8 cellular contexts compared by ENCODE assay signal in genomic region chr2:241636983-241637232, GRCh38. TPM values are rescaled to one million over a fixed set of nuclear protein-coding genes. Genes with fewer than 3 reads are reported as not detected.
DNase-seq lines count a peak whose midpoint lies in the region; ATAC-seq and TF ChIP-seq lines count a peak whose summit lies in the region.

A gene with protein sequence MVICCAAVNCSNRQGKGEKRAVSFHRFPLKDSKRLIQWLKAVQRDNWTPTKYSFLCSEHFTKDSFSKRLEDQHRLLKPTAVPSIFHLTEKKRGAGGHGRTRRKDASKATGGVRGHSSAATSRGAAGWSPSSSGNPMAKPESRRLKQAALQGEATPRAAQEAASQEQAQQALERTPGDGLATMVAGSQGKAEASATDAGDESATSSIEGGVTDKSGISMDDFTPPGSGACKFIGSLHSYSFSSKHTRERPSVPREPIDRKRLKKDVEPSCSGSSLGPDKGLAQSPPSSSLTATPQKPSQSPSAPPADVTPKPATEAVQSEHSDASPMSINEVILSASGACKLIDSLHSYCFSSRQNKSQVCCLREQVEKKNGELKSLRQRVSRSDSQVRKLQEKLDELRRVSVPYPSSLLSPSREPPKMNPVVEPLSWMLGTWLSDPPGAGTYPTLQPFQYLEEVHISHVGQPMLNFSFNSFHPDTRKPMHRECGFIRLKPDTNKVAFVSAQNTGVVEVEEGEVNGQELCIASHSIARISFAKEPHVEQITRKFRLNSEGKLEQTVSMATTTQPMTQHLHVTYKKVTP (minus strand): TSS chr2:241637158. CDS start chr2:241637017, 141 bp downstream.

- H3K4me2 ChIP-seq in BLaER1 treated with 17β-estradiol and CSF1 and Interleukin-3, amounts not matched to agents 10 nM and 100 nM: peak within 1 kb of the TSS; percentile 84 to 99 (median 92)

- H3K4me1 ChIP-seq in BLaER1 treated with 17β-estradiol and CSF1 and Interleukin-3, amounts not matched to agents 10 nM and 100 nM: peaks cover 38 to 64% (median 42%) of the 10 kb centered on the region in 10 experiments
- H3K4me1 ChIP-seq in lung (ENCODE audit: control insufficient read depth in 2 of 2, insufficient read depth in 2 of 2, low read length in 2 of 2) (peaks cover 15 to 16% of the 10 kb centered on the region in 2 donors), subcutaneous abdominal adipose tissue (ENCODE audit: control insufficient read depth in 5 of 5, insufficient read depth in 5 of 5, low read length in 5 of 5) (peaks cover 5 to 42% (median 32%) of the 10 kb centered on the region in 5 donors)

- no peaks in the 10 kb centered on the region for H3K27me3 Mint-ChIP-seq in dendritic cell treated with granulocyte-macrophage colony-stimulating factor and Interleukin-4, amounts not matched to agents 40 ng/mL and 50 ng/mL, for 4 days

- H3K9ac ChIP-seq in BLaER1 treated with 17β-estradiol and CSF1 and Interleukin-3, amounts not matched to agents 10 nM and 100 nM: peak within 1 kb of the TSS; percentile 96 to 100 (median 99)
- H3K9ac ChIP-seq in subcutaneous abdominal adipose tissue (ENCODE audit: low read length in 5 of 5): peak within 1 kb of the TSS; percentile 63 to 96 (median 93)

- intact Hi-C loops in T-helper 1 cell treated with Interleukin-12 subunit alpha and Interleukin-12 subunit beta and Interleukin-4 antibody, amounts not matched to agents 30 ng/mL and 1 ng/mL, for 36 hours (cut with micrococcal nuclease): loop anchor here (1.0 to 5.0 kb wide), 9 partner anchors 20 to 1500 kb away; partner anchors contain the start of genes COPS9, D2HGDH, DUSP28 and HDLBP
- intact Hi-C loops in dendritic cell treated with granulocyte-macrophage colony-stimulating factor and Interleukin-4, amounts not matched to agents 40 ng/mL and 50 ng/mL, for 4 days (cut with micrococcal nuclease): loop anchor here (1.0 to 10.0 kb wide), 4 partner anchors 20 to 282 kb away; partner anchors contain the start of genes DTYMK, FARP2 and ING5

- peak within 1 kb of the TSS; percentile 97 to 100 (median 99) for H3K27ac ChIP-seq in BLaER1 treated with 17β-estradiol and CSF1 and Interleukin-3, amounts not matched to agents 10 nM and 100 nM
- peak within 1 kb of the TSS; percentile 99 for H3K27ac ChIP-seq in lung (ENCODE audit: low read depth in 1 of 2, low read length in 1 of 2)
- H3K27ac ChIP-seq in subcutaneous abdominal adipose tissue (ENCODE audit: low read depth, low read length): peak within 1 kb of the TSS; percentile 86

- TF ChIP-seq POLR2A in GM19099 (IDR thresholded peaks at IDR 0.05; ENCODE audit: extremely low read depth, insufficient read length, low read depth): peak; percentile 52

- peak within 1 kb of the TSS; percentile 84 for H3K4me3 Mint-ChIP-seq in dendritic cell treated with granulocyte-macrophage colony-stimulating factor and Interleukin-4, amounts not matched to agents 40 ng/mL and 50 ng/mL, for 4 days

- H3K4me3 ChIP-seq in BLaER1 treated with 17β-estradiol and CSF1 and Interleukin-3, amounts not matched to agents 10 nM and 100 nM: peak within 1 kb of the TSS; percentile 70 to 97 (median 88)
- H3K4me3 ChIP-seq in lung: peak within 1 kb of the TSS; percentile 97
- H3K4me3 ChIP-seq in subcutaneous abdominal adipose tissue (ENCODE audit: low read depth in 1 of 5, low read length in 5 of 5): peak within 1 kb of the TSS; percentile 78 to 98 (median 93)

- peaks cover 52% of the 10 kb centered on the region for H3K36me3 Mint-ChIP-seq in dendritic cell treated with granulocyte-macrophage colony-stimulating factor and Interleukin-4, amounts not matched to agents 40 ng/mL and 50 ng/mL, for 4 days (ENCODE audit: low read depth)

- H3K27ac Mint-ChIP-seq in dendritic cell treated with granulocyte-macrophage colony-stimulating factor and Interleukin-4, amounts not matched to agents 40 ng/mL and 50 ng/mL, for 4 days: peak within 1 kb of the TSS; percentile 85

- H3K4me1 Mint-ChIP-seq in dendritic cell treated with granulocyte-macrophage colony-stimulating factor and Interleukin-4, amounts not matched to agents 40 ng/mL and 50 ng/mL, for 4 days (ENCODE audit: low read depth): peaks cover 60% of the 10 kb centered on the region

- no peak for TF ChIP-seq CTCF in lung (IDR thresholded peaks at IDR 0.05; ENCODE audit: control extremely low read depth, extremely low read depth)

- H3K9me3 Mint-ChIP-seq in dendritic cell treated with granulocyte-macrophage colony-stimulating factor and Interleukin-4, amounts not matched to agents 40 ng/mL and 50 ng/mL, for 4 days: no peaks in the 10 kb centered on the region

- DNase-seq in lung (ENCODE audit: low spot score): peak; percentile 48
- DNase-seq in NCI-H187 treated with DMSO at 0.1 percent for 48 hours (lab: John Stamatoyannopoulos, UW): no peak

- ATAC-seq in HG03139 (IDR thresholded peaks at IDR 0.05; ENCODE audit: unreplicated experiment): peak; percentile 44
- peak; percentile 80 for ATAC-seq in lung (ENCODE audit: insufficient read depth, low FRiP score)

- H3K36me3 ChIP-seq in BLaER1 treated with 17β-estradiol and CSF1 and Interleukin-3, amounts not matched to agents 10 nM and 100 nM: peaks cover 39 to 57% (median 55%) of the 10 kb centered on the region in 11 experiments
- H3K36me3 ChIP-seq in lung (ENCODE audit: control insufficient read depth in 2 of 2, insufficient read depth in 2 of 2, low read length in 2 of 2) (peaks cover 0 to 15% of the 10 kb centered on the region in 2 donors), subcutaneous abdominal adipose tissue (ENCODE audit: control insufficient read depth in 5 of 5, insufficient read depth in 5 of 5, low read length in 5 of 5) (peaks cover 0 to 24% (median 19%) of the 10 kb centered on the region in 5 donors)

- peaks cover 8 to 19% (median 14%) of the 10 kb centered on the region in 11 experiments; a peak in 21 of 22 replicates for H3K9me3 ChIP-seq in BLaER1 treated with 17β-estradiol and CSF1 and Interleukin-3, amounts not matched to agents 10 nM and 100 nM (replicated peaks in 1 of 11)
- H3K9me3 ChIP-seq in lung (ENCODE audit: control insufficient read depth in 2 of 2, insufficient read depth in 1 of 2, low read length in 1 of 2) (no peaks in the 10 kb centered on the region), subcutaneous abdominal adipose tissue (ENCODE audit: control insufficient read depth in 5 of 5, low read length in 5 of 5) (no peaks in the 10 kb centered on the region)

- 0% methylated on average over 36 to 42 of the region's 42 CpGs for WGBS in lung, 2 donors

- H4K20me1 ChIP-seq in BLaER1 treated with 17β-estradiol and CSF1 and Interleukin-3, amounts not matched to agents 10 nM and 100 nM: peaks cover 51 to 89% (median 69%) of the 10 kb centered on the region in 11 experiments; a peak in 21 of 22 replicates

- H3K27me3 ChIP-seq in BLaER1 treated with 17β-estradiol and CSF1 and Interleukin-3, amounts not matched to agents 10 nM and 100 nM: no peaks in the 10 kb centered on the region
- no peaks in the 10 kb centered on the region for H3K27me3 ChIP-seq in lung (ENCODE audit: control insufficient read depth, insufficient read depth)
- H3K27me3 ChIP-seq in subcutaneous abdominal adipose tissue (ENCODE audit: control insufficient read depth in 5 of 5, insufficient read depth in 4 of 5, low read length in 5 of 5): no peaks in the 10 kb centered on the region

RNA-seq across cellular contexts. Expression of the gene that starts here (rescaled TPM):
- total RNA-seq in T-helper 1 cell treated with Interleukin-12 subunit alpha and Interleukin-12 subunit beta and Interleukin-4 antibody, amounts not matched to agents 30 ng/mL and 1 ng/mL, for 36 hours: 34.2 and 34.6 TPM in 2 replicates
- 10 to 100 TPM; 43.9 to 46.0 TPM for total RNA-seq in lung
- polyA plus RNA-seq in lung: 10 to 100 TPM; 40.0 to 53.7 TPM
